Comparison of ENCODE assay signal across 7 cellular contexts in the genomic region with DNA sequence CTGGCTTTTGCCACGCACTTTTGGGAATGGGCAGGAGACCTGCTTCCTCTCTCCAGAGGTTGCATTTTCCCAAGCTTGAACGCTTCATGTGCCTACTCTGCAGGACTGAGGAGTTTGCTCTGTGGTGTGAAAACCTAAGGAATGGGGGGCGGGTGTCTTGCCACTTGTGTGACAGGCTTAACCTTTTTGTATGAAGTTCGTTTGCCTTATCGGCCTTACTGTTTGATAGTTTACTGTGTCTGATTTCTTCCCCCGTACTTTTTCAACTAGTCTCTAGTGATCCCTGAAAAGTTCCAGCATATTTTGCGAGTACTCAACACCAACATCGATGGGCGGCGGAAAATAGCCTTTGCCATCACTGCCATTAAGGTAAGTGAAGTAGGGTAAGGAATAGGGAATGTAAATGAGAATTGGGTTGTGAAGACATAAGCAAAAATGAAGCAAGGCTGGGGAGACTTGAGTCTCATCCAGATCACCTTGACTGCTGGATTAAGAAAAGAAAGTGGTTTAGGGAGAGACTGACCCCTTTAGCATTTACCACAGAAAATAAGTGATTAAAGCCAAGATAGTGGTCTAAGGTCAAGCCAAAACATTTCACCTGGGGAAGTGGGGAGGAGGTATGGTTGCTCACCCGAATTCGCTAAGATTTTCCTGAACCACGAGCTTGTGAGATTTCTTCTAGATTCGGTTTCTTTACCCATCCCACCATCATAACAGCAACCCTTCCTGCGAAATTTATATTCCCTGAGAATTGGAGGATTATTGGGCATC. TPM values are rescaled to one million over a fixed set of nuclear protein-coding genes. Genes with fewer than 3 reads are reported as not detected.
DNase-seq lines count a peak whose midpoint lies in the region; ATAC-seq and TF ChIP-seq lines count a peak whose summit lies in the region.

No MANE protein-coding gene starts in this region.

- H3K4me3 ChIP-seq in HUES6 (ENCODE audit: low read depth, low read length) (peak overlapping the region; percentile 88), iPS-18c (ENCODE audit: insufficient read depth, low read depth, low read length) (peak overlapping the region; percentile 91)

- H3K4me3 Mint-ChIP-seq in stimulated activated naive CD8-positive, alpha-beta T cell treated with anti-CD3 and anti-CD28 coated beads, Interleukin-15, amount 100 ng/mL, for 72 hours: peak overlapping the region; percentile 87 to 97

- H3K9me3 Mint-ChIP-seq in activated naive CD4-positive, alpha-beta T cell treated with anti-CD3 and anti-CD28 coated beads, Interleukin-2, amount 50 U/mL, for 72 hours: no peaks in the 10 kb centered on the region
- H3K9me3 Mint-ChIP-seq in stimulated activated naive CD8-positive, alpha-beta T cell treated with anti-CD3 and anti-CD28 coated beads, Interleukin-15, amount 100 ng/mL, for 72 hours: no peaks in the 10 kb centered on the region

- H3K9me3 ChIP-seq in HUES6 (ENCODE audit: control insufficient read depth, insufficient read depth, low read depth, low read length) (no peaks in the 10 kb centered on the region), iPS-18c (ENCODE audit: control insufficient read depth, insufficient read depth, low read length) (no peaks in the 10 kb centered on the region)

- H3K36me3 Mint-ChIP-seq in activated naive CD4-positive, alpha-beta T cell treated with anti-CD3 and anti-CD28 coated beads, Interleukin-2, amount 50 U/mL, for 72 hours: peaks cover 64 to 71% of the 10 kb centered on the region in 2 donors

- TF ChIP-seq CTCF in GM10266 (IDR thresholded peaks at IDR 0.05; ENCODE audit: control insufficient read depth, insufficient read depth, low read depth, missing control alignments): no peak
- TF ChIP-seq CTCF in GM13976 (IDR thresholded peaks at IDR 0.05; ENCODE audit: borderline replicate concordance, control extremely low read depth, extremely low read depth, insufficient read depth, missing control alignments): no peak

- in situ Hi-C loops in GM13976 (cut with MboI; ENCODE audit: low sequenced_read_pairs, unreplicated experiment): no loop called here

- H3K4me1 ChIP-seq in HUES6 (ENCODE audit: control insufficient read depth, insufficient read depth, low read length): peaks cover 11% of the 10 kb centered on the region; the same call in 1 of the 2 replicates

- no peak for ATAC-seq in activated naive CD4-positive, alpha-beta T cell treated with anti-CD3 and anti-CD28 coated beads, Interleukin-2, amount 50 U/mL, for 72 hours
- ATAC-seq in stimulated activated naive CD8-positive, alpha-beta T cell treated with anti-CD3 and anti-CD28 coated beads, Interleukin-15, amount 100 ng/mL, for 72 hours: no peak

- no peak for DNase-seq in activated naive CD4-positive, alpha-beta T cell treated with anti-CD3 and anti-CD28 coated beads, Interleukin-2, amount 50 U/mL, for 72 hours (ENCODE audit: low spot score in 2 of 2)
- no peak for DNase-seq in stimulated activated naive CD8-positive, alpha-beta T cell treated with anti-CD3 and anti-CD28 coated beads, Interleukin-15, amount 100 ng/mL, for 72 hours
- DNase-seq in GM10266 (ENCODE audit: extremely low spot score) (no peak), NCI-H524 treated with DMSO at 0.1 percent for 48 hours (lab: John Stamatoyannopoulos, UW) (no peak), GM13976 (ENCODE audit: low spot score) (no peak)

- H3K27me3 Mint-ChIP-seq in stimulated activated naive CD8-positive, alpha-beta T cell treated with anti-CD3 and anti-CD28 coated beads, Interleukin-15, amount 100 ng/mL, for 72 hours: no peaks in the 10 kb centered on the region

- peak overlapping the region; percentile 85 for H3K27ac ChIP-seq in HUES6 (ENCODE audit: low read depth, low read length)

- H3K36me3 ChIP-seq in HUES6 (ENCODE audit: control insufficient read depth, insufficient read depth, low read length): peaks cover 65% of the 10 kb centered on the region

- H3K9ac ChIP-seq in HUES6 (ENCODE audit: low read length): peak overlapping the region; percentile 93

- peaks cover 65% of the 10 kb centered on the region for H3K4me1 Mint-ChIP-seq in stimulated activated naive CD8-positive, alpha-beta T cell treated with anti-CD3 and anti-CD28 coated beads, Interleukin-15, amount 100 ng/mL, for 72 hours

- no peaks in the 10 kb centered on the region for H3K27me3 ChIP-seq in HUES6 (ENCODE audit: control insufficient read depth, insufficient read depth, low read length)

- peak overlapping the region; percentile 98 to 99 for H3K27ac Mint-ChIP-seq in activated naive CD4-positive, alpha-beta T cell treated with anti-CD3 and anti-CD28 coated beads, Interleukin-2, amount 50 U/mL, for 72 hours
- H3K27ac Mint-ChIP-seq in stimulated activated naive CD8-positive, alpha-beta T cell treated with anti-CD3 and anti-CD28 coated beads, Interleukin-15, amount 100 ng/mL, for 72 hours: peak overlapping the region; percentile 99 to 100

RNA-seq across cellular contexts. Expression of gene RPS18, which starts 0.7 kb away (rescaled TPM):
- total RNA-seq in activated naive CD4-positive, alpha-beta T cell treated with anti-CD3 and anti-CD28 coated beads, Interleukin-2, amount 50 U/mL, for 72 hours: 1,000 to 10,000 TPM; 3,809 to 4,545 TPM

RNA-seq across cellular contexts. Expression of gene VPS52, which starts 0.9 kb away (rescaled TPM):
- 10 to 100 TPM; 39.0 to 62.8 TPM for total RNA-seq in activated naive CD4-positive, alpha-beta T cell treated with anti-CD3 and anti-CD28 coated beads, Interleukin-2, amount 50 U/mL, for 72 hours

RNA-seq across cellular contexts. Expression of gene B3GALT4, which starts 4.4 kb away (rescaled TPM):
- total RNA-seq in activated naive CD4-positive, alpha-beta T cell treated with anti-CD3 and anti-CD28 coated beads, Interleukin-2, amount 50 U/mL, for 72 hours: 1 to 10 TPM; 3.7 to 5.9 TPM

RNA-seq across cellular contexts. Expression of gene WDR46, which starts 16.5 kb away (rescaled TPM):
- 10 to 100 TPM; 73.7 to 81.5 TPM for total RNA-seq in activated naive CD4-positive, alpha-beta T cell treated with anti-CD3 and anti-CD28 coated beads, Interleukin-2, amount 50 U/mL, for 72 hours

RNA-seq across cellular contexts. Expression of gene PFDN6, which starts 16.9 kb away (rescaled TPM):
- 100 to 1,000 TPM in 1 of 2 donors, 10 to 100 TPM in 1; 92.9 to 103 TPM for total RNA-seq in activated naive CD4-positive, alpha-beta T cell treated with anti-CD3 and anti-CD28 coated beads, Interleukin-2, amount 50 U/mL, for 72 hours
